In the genomic region with DNA sequence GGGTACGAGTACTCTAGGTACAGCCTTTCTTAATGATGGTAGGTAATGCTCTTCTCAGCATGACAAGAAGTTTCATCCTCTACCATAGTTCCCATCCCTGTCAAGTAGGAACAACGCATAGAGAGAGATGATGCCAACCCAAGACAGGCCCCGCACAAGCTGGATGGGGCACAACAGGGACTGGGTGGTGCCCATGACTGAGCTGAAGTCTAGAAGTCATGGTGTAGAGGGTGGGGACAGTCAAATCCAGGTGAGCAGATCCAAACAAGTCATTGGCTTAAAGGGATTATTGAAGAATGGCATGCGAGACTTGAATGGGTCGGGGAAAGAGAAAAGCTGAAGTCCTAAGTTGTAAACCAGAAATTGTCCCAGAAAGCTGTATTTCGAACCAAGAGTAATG, we compare ENCODE assay signal across 1 cellular context.
TF ChIP-seq lines count a peak whose summit lies in the region.

No MANE protein-coding gene starts in this region.

TF ChIP-seq in IMR-90, 13 proteins besides CTCF, POLR2A, EP300 and RAD21:
- no peak for TF ChIP-seq RCOR1 (IDR thresholded peaks at IDR 0.05; ENCODE audit: insufficient replicate concordance, low read length)
- no peak for TF ChIP-seq BHLHE40 (IDR thresholded peaks at IDR 0.05; ENCODE audit: low read depth, low read length)
- no peak for TF ChIP-seq NFE2L2 (IDR thresholded peaks at IDR 0.05; ENCODE audit: low read depth, low read length)
- TF ChIP-seq CHD1 (IDR thresholded peaks at IDR 0.05; ENCODE audit: low read depth, low read length): no peak
- no peak for TF ChIP-seq FOS (IDR thresholded peaks at IDR 0.05; ENCODE audit: low read depth, low read length)
- TF ChIP-seq RFX5 (IDR thresholded peaks at IDR 0.05; ENCODE audit: low read depth, low read length): no peak
- TF ChIP-seq, protein P1, sequence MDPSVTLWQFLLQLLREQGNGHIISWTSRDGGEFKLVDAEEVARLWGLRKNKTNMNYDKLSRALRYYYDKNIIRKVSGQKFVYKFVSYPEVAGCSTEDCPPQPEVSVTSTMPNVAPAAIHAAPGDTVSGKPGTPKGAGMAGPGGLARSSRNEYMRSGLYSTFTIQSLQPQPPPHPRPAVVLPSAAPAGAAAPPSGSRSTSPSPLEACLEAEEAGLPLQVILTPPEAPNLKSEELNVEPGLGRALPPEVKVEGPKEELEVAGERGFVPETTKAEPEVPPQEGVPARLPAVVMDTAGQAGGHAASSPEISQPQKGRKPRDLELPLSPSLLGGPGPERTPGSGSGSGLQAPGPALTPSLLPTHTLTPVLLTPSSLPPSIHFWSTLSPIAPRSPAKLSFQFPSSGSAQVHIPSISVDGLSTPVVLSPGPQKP (IDR thresholded peaks at IDR 0.05; ENCODE audit: borderline replicate concordance, low read depth, low read length): no peak
- TF ChIP-seq, protein P2, sequence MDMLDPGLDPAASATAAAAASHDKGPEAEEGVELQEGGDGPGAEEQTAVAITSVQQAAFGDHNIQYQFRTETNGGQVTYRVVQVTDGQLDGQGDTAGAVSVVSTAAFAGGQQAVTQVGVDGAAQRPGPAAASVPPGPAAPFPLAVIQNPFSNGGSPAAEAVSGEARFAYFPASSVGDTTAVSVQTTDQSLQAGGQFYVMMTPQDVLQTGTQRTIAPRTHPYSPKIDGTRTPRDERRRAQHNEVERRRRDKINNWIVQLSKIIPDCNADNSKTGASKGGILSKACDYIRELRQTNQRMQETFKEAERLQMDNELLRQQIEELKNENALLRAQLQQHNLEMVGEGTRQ (IDR thresholded peaks at IDR 0.05; ENCODE audit: low read depth, low read length): no peak
- TF ChIP-seq MAFK (IDR thresholded peaks at IDR 0.05; ENCODE audit: low read depth, low read length): no peak
- TF ChIP-seq MAZ (IDR thresholded peaks at IDR 0.05; ENCODE audit: borderline replicate concordance, low read depth, low read length): no peak
- no peak for TF ChIP-seq CEBPB (IDR thresholded peaks at IDR 0.05; ENCODE audit: low read depth, low read length)
- TF ChIP-seq MXI1 (IDR thresholded peaks at IDR 0.05; ENCODE audit: borderline replicate concordance, low read depth, low read length): no peak
